ENCODE assay signal across 26 cellular contexts in genomic region chr10:89526396-89526795, GRCh38. TPM values are rescaled to one million over a fixed set of nuclear protein-coding genes. Genes with fewer than 3 reads are reported as not detected.
"Had no signal": no experiment of that assay in that cellular context is flagged by ENCODE, and none has a peak within 500 bp of the region (broad histone marks: within the 10 kb centered on the region; RNA-seq: fewer than 3 reads in every experiment).

No MANE protein-coding gene starts in this region.

- H3K36me3 Mint-ChIP-seq: activated naive CD4-positive, alpha-beta T cell treated with anti-CD3 and anti-CD28 coated beads, Interleukin-2, amount 50 U/mL, for 72 hours had no signal

- ATAC-seq: activated naive CD4-positive, alpha-beta T cell treated with anti-CD3 and anti-CD28 coated beads, Interleukin-2, amount 50 U/mL, for 72 hours; activated naive CD8-positive, alpha-beta T cell treated with anti-CD3 and anti-CD28 coated beads, Interleukin-2, amount 50 U/mL, for 24 hours; activated T-cell treated with anti-CD3 and anti-CD28 coated beads, Interleukin-2, amount 50 U/mL, for 4 hours; K562; PC-3 had no signal

- H3K36me3 ChIP-seq: brain microvascular endothelial cell had no signal

- H3K27ac ChIP-seq: brain microvascular endothelial cell had no signal

- H3K4me1 Mint-ChIP-seq: activated B cell treated with CpG ODN at 0.5 μM for 24 hours; activated CD4-positive, alpha-beta T cell treated with anti-CD3 and anti-CD28 coated beads, Interleukin-2, amount 10 ng/mL, durations not matched to agents 24 days and 14 days; activated naive CD8-positive, alpha-beta T cell treated with anti-CD3 and anti-CD28 coated beads, Interleukin-2, amount 50 U/mL, for 24 hours had no signal

- H3K4me3 Mint-ChIP-seq: activated B cell treated with CpG ODN at 0.5 μM for 24 hours; activated CD4-positive, alpha-beta T cell treated with anti-CD3 and anti-CD28 coated beads, Interleukin-2, amount 10 ng/mL, durations not matched to agents 24 days and 14 days; activated naive CD8-positive, alpha-beta T cell treated with anti-CD3 and anti-CD28 coated beads, Interleukin-2, amount 50 U/mL, for 24 hours; activated T-cell treated with anti-CD3 and anti-CD28 coated beads, Interleukin-2, amount 50 U/mL, for 4 hours had no signal

- DNase-seq: activated B cell treated with CpG ODN at 0.5 μM for 24 hours; activated CD4-positive, alpha-beta T cell treated with anti-CD3 and anti-CD28 coated beads for 1 hour; activated CD4-positive, alpha-beta T cell treated with anti-CD3 and anti-CD28 coated beads, Interleukin-2, amount 10 ng/mL, durations not matched to agents 24 days and 14 days; activated CD4-positive, alpha-beta T cell treated with anti-CD3 and anti-CD28 coated beads, Interleukin-2, amount 50 U/mL, for 48 hours; activated effector memory CD4-positive, alpha-beta T cell treated with anti-CD3 and anti-CD28 coated beads, Interleukin-2, amount 50 U/mL, for 16 hours; activated naive CD4-positive, alpha-beta T cell treated with Interleukin-2 at 50 U/mL for 16 hours; activated naive CD8-positive, alpha-beta T cell treated with anti-CD3 and anti-CD28 coated beads, Interleukin-2, amount 50 U/mL, for 24 hours; activated T-cell treated with anti-CD3 and anti-CD28 coated beads, Interleukin-2, amount 50 U/mL, for 4 hours; amygdala; brain microvascular endothelial cell; Karpas-422; MM.1S; NCI-H1105 treated with DMSO at 0.1 percent for 48 hours; NCI-H1436 treated with DMSO at 0.1 percent for 48 hours; NCI-H187 treated with DMSO at 0.1 percent for 48 hours; NCI-H2081 treated with DMSO at 0.1 percent for 48 hours; NCI-H524; PC-3; SIG-M5; T-helper 2 cell; T1000 had no signal

- H3K27me3 ChIP-seq: brain microvascular endothelial cell had no signal

- H3K9me3 Mint-ChIP-seq: activated B cell treated with CpG ODN at 0.5 μM for 24 hours; activated CD4-positive, alpha-beta T cell treated with anti-CD3 and anti-CD28 coated beads, Interleukin-2, amount 10 ng/mL, durations not matched to agents 24 days and 14 days; activated naive CD4-positive, alpha-beta T cell treated with anti-CD3 and anti-CD28 coated beads, Interleukin-2, amount 50 U/mL, for 72 hours; activated naive CD8-positive, alpha-beta T cell treated with anti-CD3 and anti-CD28 coated beads, Interleukin-2, amount 50 U/mL, for 24 hours; activated T-cell treated with anti-CD3 and anti-CD28 coated beads, Interleukin-2, amount 50 U/mL, for 4 hours had no signal

- FAIRE-seq: astrocyte, K562, RCC 7860, TTC549 had no signal

- H3K27ac Mint-ChIP-seq: activated B cell treated with CpG ODN at 0.5 μM for 24 hours; activated CD4-positive, alpha-beta T cell treated with anti-CD3 and anti-CD28 coated beads, Interleukin-2, amount 10 ng/mL, durations not matched to agents 24 days and 14 days; activated naive CD4-positive, alpha-beta T cell treated with anti-CD3 and anti-CD28 coated beads, Interleukin-2, amount 50 U/mL, for 72 hours; activated naive CD8-positive, alpha-beta T cell treated with anti-CD3 and anti-CD28 coated beads, Interleukin-2, amount 50 U/mL, for 24 hours had no signal

- H3K4me3 ChIP-seq: K562 had no signal

RNA-seq across cellular contexts. Expression of gene SLC16A12, which starts 9.0 kb away (rescaled TPM):
- total RNA-seq: activated B cell treated with CpG ODN at 0.5 μM for 24 hours; activated CD4-positive, alpha-beta T cell treated with anti-CD3 and anti-CD28 coated beads, Interleukin-2, amount 10 ng/mL, durations not matched to agents 24 days and 14 days; activated naive CD4-positive, alpha-beta T cell treated with anti-CD3 and anti-CD28 coated beads, Interleukin-2, amount 50 U/mL, for 72 hours; activated T-cell treated with anti-CD3 and anti-CD28 coated beads, Interleukin-2, amount 50 U/mL, for 4 hours; K562; PC-3 had no signal
- polyA plus RNA-seq: K562 had no signal
